Comparison of ENCODE assay signal across 12 cellular contexts in genomic region chr21:38295997-38296764, GRCh38. TPM values are rescaled to one million over a fixed set of nuclear protein-coding genes. Genes with fewer than 3 reads are reported as not detected.
DNase-seq lines count a peak whose midpoint lies in the region; ATAC-seq, FAIRE-seq and TF ChIP-seq lines count a peak whose summit lies in the region.
"Had no signal": no experiment of that assay in that cellular context is flagged by ENCODE, and none has a peak within 500 bp of the region (broad histone marks: within the 10 kb centered on the region; RNA-seq: fewer than 3 reads in every experiment).

No MANE protein-coding gene starts in this region.

- CTCF ChIA-PET in K562 (lab: Yijun Ruan, JAX; ENCODE audit: low intra/inter-chr PET ratio), result no interaction called here

- H3K9me3 Mint-ChIP-seq in activated T-cell treated with anti-CD3 and anti-CD28 coated beads, Interleukin-2, amount 50 U/mL, for 24 hours, result no peaks in the 10 kb centered on the region
- H3K9me3 Mint-ChIP-seq: activated CD4-positive, alpha-beta memory T cell treated with anti-CD3 and anti-CD28 coated beads for 36 hours had no signal

- H3K9ac ChIP-seq in K562 (ENCODE audit: insufficient read depth in 1 of 2, low read depth in 2 of 2, low read length in 2 of 2), result no peak overlapping the region

- no TSS peak for BruUV-seq in K562 (replicated peaks; lab: Mats Ljungman, UMichigan)

- intact Hi-C loops in K562 (cut with micrococcal nuclease) (no loop called here), left lung (cut with DNase I) (no loop called here), spleen (cut with DNase I; ENCODE audit: low total_unique reads) (no loop called here)

- TF ChIP-seq RAD21 in K562 (CRISPR knock-in tag; conservative IDR thresholded peaks at IDR 0.05 in 1 of 2, IDR thresholded peaks at IDR 0.05 in 1 of 2), result no peak

- H4K20me1 ChIP-seq in K562 (replicated peaks; ENCODE audit: control insufficient read depth, insufficient read depth, low read length), result no peaks in the 10 kb centered on the region

- H3K4me1 ChIP-seq in K562 (replicated peaks in 1 of 2; ENCODE audit: control insufficient read depth in 2 of 2, insufficient read depth in 2 of 2, low read length in 2 of 2) (peaks cover 2 to 4% of the 10 kb centered on the region in 2 experiments; a peak in 3 of 5 replicates), left lung (peaks cover 40 to 100% of the 10 kb centered on the region in 2 donors), spleen (peaks cover 5 to 59% (median 24%) of the 10 kb centered on the region in 6 donors)

- no peaks in the 10 kb centered on the region for H3K9me3 ChIP-seq in K562 (replicated peaks; ENCODE audit: control insufficient read depth, insufficient read depth, low read depth, low read length)
- no peaks in the 10 kb centered on the region for H3K9me3 ChIP-seq in left lung
- no peaks in the 10 kb centered on the region for H3K9me3 ChIP-seq in spleen
- H3K9me3 ChIP-seq: transverse colon had no signal

- no peak overlapping the region for H3K27ac ChIP-seq in K562 (ENCODE audit: extremely low read depth, low read depth, low read length)
- peak overlapping the region; percentile 54 to 84 for H3K27ac ChIP-seq in left lung
- H3K27ac ChIP-seq in spleen, result peak overlapping the region in 7 of 8 donors; percentile 65 to 87 (median 81)
- H3K27ac ChIP-seq: transverse colon had no signal

- no peak for DNase-seq in activated T-cell treated with anti-CD3 and anti-CD28 coated beads, Interleukin-2, amount 50 U/mL, for 24 hours
- DNase-seq in activated T-cell treated with anti-CD3 and anti-CD28 coated beads, Interleukin-2, amount 50 U/mL, for 48 hours, result no peak
- no peak for DNase-seq in K562 (ENCODE audit: extremely low read depth in 1 of 4, low spot score in 3 of 4)
- DNase-seq in left lung, result no peak
- DNase-seq in spleen, result no peak
- DNase-seq in iPS-NIHi11 (ENCODE audit: low spot score), result no peak
- no peak for DNase-seq in NCI-H2029 treated with DMSO at 0.1 percent for 48 hours (lab: John Stamatoyannopoulos, UW)
- DNase-seq: activated CD4-positive, alpha-beta memory T cell treated with anti-CD3 and anti-CD28 coated beads for 36 hours; NCI-H2107; SHP77; transverse colon had no signal

- H3K27ac Mint-ChIP-seq in activated T-cell treated with anti-CD3 and anti-CD28 coated beads, Interleukin-2, amount 50 U/mL, for 24 hours, result peak overlapping the region; percentile 38
- H3K27ac Mint-ChIP-seq: activated CD4-positive, alpha-beta memory T cell treated with anti-CD3 and anti-CD28 coated beads for 36 hours had no signal

- H3K9me1 ChIP-seq in K562 (ENCODE audit: control insufficient read depth, insufficient read depth, low read length), result no peaks in the 10 kb centered on the region

- no peaks in the 10 kb centered on the region for H3K36me3 Mint-ChIP-seq in activated T-cell treated with anti-CD3 and anti-CD28 coated beads, Interleukin-2, amount 50 U/mL, for 24 hours (ENCODE audit: low read depth)
- H3K36me3 Mint-ChIP-seq: activated CD4-positive, alpha-beta memory T cell treated with anti-CD3 and anti-CD28 coated beads for 36 hours had no signal

- TF ChIP-seq POLR2A in K562 (conservative IDR thresholded peaks at IDR 0.05) (no peak), spleen (IDR thresholded peaks at IDR 0.05) (no peak)

- TF ChIP-seq CTCF in K562 (IDR thresholded peaks at IDR 0.05 in 2 of 3, conservative IDR thresholded peaks at IDR 0.05 in 1 of 3; ENCODE audit: insufficient read depth in 2 of 3, low read depth in 1 of 3, low read length in 3 of 3) (no peak), left lung (IDR thresholded peaks at IDR 0.05) (no peak), spleen (IDR thresholded peaks at IDR 0.05 in 8 of 11, conservative IDR thresholded peaks at IDR 0.05 in 3 of 11) (no peak)

- H3K79me2 ChIP-seq in K562 (ENCODE audit: control insufficient read depth, insufficient read depth, low read length), result no peaks in the 10 kb centered on the region

- H3K4me3 Mint-ChIP-seq in activated T-cell treated with anti-CD3 and anti-CD28 coated beads, Interleukin-2, amount 50 U/mL, for 24 hours, result no peak overlapping the region
- H3K4me3 Mint-ChIP-seq: activated CD4-positive, alpha-beta memory T cell treated with anti-CD3 and anti-CD28 coated beads for 36 hours had no signal

- no peak overlapping the region for H2AFZ ChIP-seq in K562 (ENCODE audit: low read depth, low read length)

- peaks cover 52% of the 10 kb centered on the region for H3K4me1 Mint-ChIP-seq in activated T-cell treated with anti-CD3 and anti-CD28 coated beads, Interleukin-2, amount 50 U/mL, for 24 hours (ENCODE audit: low read depth)

- H3K4me3 ChIP-seq in K562 (no peak overlapping the region), left lung (peak overlapping the region in 1 of 2 donors; percentile 13), spleen (peak overlapping the region in 1 of 8 donors; percentile 37)
- H3K4me3 ChIP-seq: transverse colon had no signal

- in situ Hi-C loops in K562 (cut with MboI), result no loop called here

- no peaks in the 10 kb centered on the region for H3K36me3 ChIP-seq in K562 (ENCODE audit: control insufficient read depth, insufficient read depth, low read length)
- H3K36me3 ChIP-seq in left lung, result peaks cover 0 to 34% of the 10 kb centered on the region in 2 donors
- peaks cover 0 to 14% (median 0%) of the 10 kb centered on the region in 6 donors for H3K36me3 ChIP-seq in spleen
- H3K36me3 ChIP-seq: transverse colon had no signal

- peaks cover 18% of the 10 kb centered on the region for H3K27me3 Mint-ChIP-seq in activated T-cell treated with anti-CD3 and anti-CD28 coated beads, Interleukin-2, amount 50 U/mL, for 24 hours

- H3K4me2 ChIP-seq in K562 (ENCODE audit: insufficient read depth, low read length), result no peak overlapping the region

- POLR2A ChIA-PET in K562 (lab: Yijun Ruan, JAX), result no interaction called here

- TF ChIP-seq EP300 in K562 (IDR thresholded peaks at IDR 0.05; ENCODE audit: low read length), result no peak

- FAIRE-seq in K562 (lab: Jason Lieb, UNC), result no peak

- ATAC-seq in K562 (peak; percentile 55; the same call in 2 of the 3 replicates), left lung (peak; percentile 54), GM18861 (IDR thresholded peaks at IDR 0.05; ENCODE audit: unreplicated experiment) (no peak)

- WGBS in K562 (ENCODE audit: insufficient coverage, low coverage, missing lambda C conversion rate), result 3% methylated on average over 8 of the region's 8 CpGs
- 31 to 39% (median 32%) methylated on average over 8 of the region's 8 CpGs for WGBS in spleen, 5 donors

- H3K27me3 ChIP-seq in K562 (ENCODE audit: control insufficient read depth in 2 of 2, insufficient read depth in 2 of 2, low read length in 2 of 2), result peaks cover 8 to 22% of the 10 kb centered on the region in 2 experiments; a peak in 4 of 5 replicates
- no peaks in the 10 kb centered on the region for H3K27me3 ChIP-seq in left lung
- peaks cover 0 to 6% (median 0%) of the 10 kb centered on the region in 7 donors for H3K27me3 ChIP-seq in spleen (replicated peaks in 1 of 7)
- H3K27me3 ChIP-seq: transverse colon had no signal

TF ChIP-seq in K562, 482 proteins besides CTCF, POLR2A, EP300 and RAD21 (continues in another document):
- TF ChIP-seq SPI1 (IDR thresholded peaks at IDR 0.05; ENCODE audit: borderline replicate concordance, low read depth, low read length), result peak; percentile 79
- peak; percentile 77 for TF ChIP-seq DACH1 (IDR thresholded peaks at IDR 0.05; ENCODE audit: partially characterized antibody)
- TF ChIP-seq XRCC5 (IDR thresholded peaks at IDR 0.05; ENCODE audit: low read depth, low read length), result no peak
- TF ChIP-seq ETV6 (IDR thresholded peaks at IDR 0.05; ENCODE audit: borderline replicate concordance in 1 of 2, low read depth in 2 of 2, low read length in 1 of 2), result peak; percentile 36; a peak in 1 of 4 replicates
- no peak for TF ChIP-seq ETV6 (CRISPR knock-in tag; IDR thresholded peaks at IDR 0.05; ENCODE audit: borderline replicate concordance)
- TF ChIP-seq GATAD2A (IDR thresholded peaks at IDR 0.05), result no peak
- TF ChIP-seq NCOA1 (IDR thresholded peaks at IDR 0.05; ENCODE audit: low read depth), result no peak

RNA-seq across cellular contexts. Expression of gene KCNJ15, which starts 39.4 kb away (rescaled TPM):
- 10.7 and 19.3 TPM in 2 replicates for total RNA-seq in K562 (2011; cell fraction: chromatin; rRNA removed; ENCODE audit: low replicate concordance)
- total RNA-seq in K562 (2011; cell fraction: nucleolus; rRNA removed), result 5.0 and 7.9 TPM in 2 replicates
- 5.3 and 7.6 TPM in 2 replicates for total RNA-seq in K562 (2011; cell fraction: nucleoplasm; rRNA removed)
- total RNA-seq in K562 (2014; rRNA removed) (0.41 TPM in 1 of 2 replicates, not detected in the other), K562 (2014; rRNA removed; fragmentation: Illumina TruSeq; extraction: Trizol) (0.91 and 0.96 TPM in 2 replicates), K562 (2015; rRNA removed; fragmentation: Illumina TruSeq; extraction: Trizol) (0.68 and 1.1 TPM in 2 replicates), K562 (2021) (0.69 and 2.5 TPM in 2 replicates), left lung (100 to 1,000 TPM in 1 of 2 donors, 10 to 100 TPM in 1; 87.3 to 103 TPM), spleen (10 to 100 TPM in 6 of 7 donors, 1 to 10 TPM in 1; 8.9 to 45.6 (median 20.6) TPM)
- polyA plus RNA-seq in K562 (2011; rRNA removed) (3.0 and 5.2 TPM in 2 replicates), K562 (2014; fragmentation: Illumina TruSeq; extraction: Trizol) (0.15 and 0.42 TPM in 2 replicates), K562 (2014; fragmentation: Nextera tagmentation; extraction: Ambion mirVana) (under 1 TPM; 0.70 to 0.73 TPM), K562 (2014; rRNA removed) (0.20 and 0.32 TPM in 2 replicates), spleen (1 to 10 TPM in 2 of 3 donors, under 1 TPM in 1; 0.27 to 2.1 (median 1.3) TPM)
- polyA plus RNA-seq in K562 (2011; cell fraction: cytosol; rRNA removed), result 0.94 and 2.5 TPM in 2 replicates
- polyA plus RNA-seq in K562 (2011; cell fraction: nucleus; rRNA removed), result 5.0 and 6.3 TPM in 2 replicates
- 0.89 and 3.2 TPM in 2 replicates for polyA plus RNA-seq in K562 (2012)
- 4.0 and 7.7 TPM in 2 replicates for polyA minus RNA-seq in K562 (2011; rRNA and poly(A)+ RNA removed)
- polyA minus RNA-seq in K562 (2011; cell fraction: cytosol; rRNA and poly(A)+ RNA removed), result 1.1 TPM in 1 of 2 replicates, not detected in the other
- polyA minus RNA-seq in K562 (2011; cell fraction: nucleus; rRNA and poly(A)+ RNA removed), result 6.7 and 7.4 TPM in 2 replicates
